16 cellular contexts compared by ENCODE assay signal in the genomic region with DNA sequence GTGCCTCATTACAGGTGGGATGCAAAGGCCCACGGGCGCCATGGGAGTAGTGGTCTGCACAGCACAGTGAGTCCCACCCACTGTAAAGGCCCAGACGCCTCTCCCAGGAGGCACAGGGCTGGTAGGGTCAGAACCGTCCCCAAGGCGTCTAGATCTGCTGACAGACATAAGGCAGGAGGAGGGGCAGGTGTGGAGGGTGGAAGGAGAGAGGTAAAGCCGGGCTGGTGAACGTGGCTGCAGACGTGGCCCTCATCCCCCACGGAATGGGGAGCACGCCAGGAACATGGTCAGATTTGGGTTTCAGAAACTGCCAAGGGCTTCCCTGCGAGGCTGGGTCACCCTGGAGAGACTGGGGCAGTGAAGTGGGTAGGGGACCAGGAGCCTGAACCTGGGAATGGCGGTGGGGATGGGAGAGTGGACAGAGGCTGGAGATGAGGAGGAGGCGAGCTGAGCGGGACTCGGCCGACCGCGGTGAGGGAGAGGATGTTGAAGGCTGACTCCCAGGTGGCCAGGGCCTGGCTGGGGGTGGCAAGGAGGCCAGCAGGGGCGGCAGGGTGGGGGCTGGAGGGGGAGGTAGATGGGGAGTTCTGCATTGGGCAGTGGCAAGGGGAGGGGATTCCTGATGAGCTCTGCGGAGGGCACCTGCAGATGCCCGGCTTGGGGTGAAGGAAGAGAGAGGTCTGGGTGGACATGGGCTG.
"Had no signal": no experiment of that assay in that cellular context is flagged by ENCODE, and none has a peak within 500 bp of the region (broad histone marks: within the 10 kb centered on the region; RNA-seq: fewer than 3 reads in every experiment).

No MANE protein-coding gene starts in this region.

- H3K9me3 ChIP-seq: left lung, tibial nerve, vagina had no signal

- H3K27ac ChIP-seq: dorsolateral prefrontal cortex, hepatocyte, left lung, tibial nerve, vagina had no signal

- H3K79me2 ChIP-seq: hepatocyte had no signal

- H2AFZ ChIP-seq: hepatocyte had no signal

- H3K36me3 ChIP-seq: left lung, tibial nerve, vagina had no signal

- H3K4me2 ChIP-seq: hepatocyte had no signal

- H3K4me3 ChIP-seq: dorsolateral prefrontal cortex, hepatocyte, left lung, tibial nerve, vagina had no signal

- H3K27me3 ChIP-seq: dorsolateral prefrontal cortex, hepatocyte, left lung, vagina had no signal

- DNase-seq: activated CD4-positive, alpha-beta T cell treated with anti-CD3 and anti-CD28 coated beads, Interleukin-2, amount 10 ng/mL, durations not matched to agents 7 days and 5 days; activated CD4-positive, CD25-positive, alpha-beta regulatory T cell; activated naive CD4-positive, alpha-beta T cell; activated naive CD8-positive, alpha-beta T cell treated with anti-CD3 and anti-CD28 coated beads, Interleukin-2, amount 50 U/mL, for 24 hours; activated T-cell treated with anti-CD3 and anti-CD28 coated beads for 4 hours; aorta; dorsolateral prefrontal cortex; islet precursor cell; naive thymus-derived CD8-positive, alpha-beta T cell; stimulated activated CD4-positive, alpha-beta T cell treated with anti-CD3 and anti-CD28 coated beads, Interleukin-15, amount 100 ng/mL, for 24 hours; stimulated activated CD4-positive, alpha-beta T cell treated with anti-CD3 and anti-CD28 coated beads, Interleukin-4, amount 100 ng/mL, for 1 hour; stimulated activated naive CD4-positive, alpha-beta T cell had no signal

- ATAC-seq: activated naive CD8-positive, alpha-beta T cell treated with anti-CD3 and anti-CD28 coated beads, Interleukin-2, amount 50 U/mL, for 24 hours; left lung; naive thymus-derived CD8-positive, alpha-beta T cell had no signal
